15 cellular contexts compared by ENCODE assay signal in the genomic region with DNA sequence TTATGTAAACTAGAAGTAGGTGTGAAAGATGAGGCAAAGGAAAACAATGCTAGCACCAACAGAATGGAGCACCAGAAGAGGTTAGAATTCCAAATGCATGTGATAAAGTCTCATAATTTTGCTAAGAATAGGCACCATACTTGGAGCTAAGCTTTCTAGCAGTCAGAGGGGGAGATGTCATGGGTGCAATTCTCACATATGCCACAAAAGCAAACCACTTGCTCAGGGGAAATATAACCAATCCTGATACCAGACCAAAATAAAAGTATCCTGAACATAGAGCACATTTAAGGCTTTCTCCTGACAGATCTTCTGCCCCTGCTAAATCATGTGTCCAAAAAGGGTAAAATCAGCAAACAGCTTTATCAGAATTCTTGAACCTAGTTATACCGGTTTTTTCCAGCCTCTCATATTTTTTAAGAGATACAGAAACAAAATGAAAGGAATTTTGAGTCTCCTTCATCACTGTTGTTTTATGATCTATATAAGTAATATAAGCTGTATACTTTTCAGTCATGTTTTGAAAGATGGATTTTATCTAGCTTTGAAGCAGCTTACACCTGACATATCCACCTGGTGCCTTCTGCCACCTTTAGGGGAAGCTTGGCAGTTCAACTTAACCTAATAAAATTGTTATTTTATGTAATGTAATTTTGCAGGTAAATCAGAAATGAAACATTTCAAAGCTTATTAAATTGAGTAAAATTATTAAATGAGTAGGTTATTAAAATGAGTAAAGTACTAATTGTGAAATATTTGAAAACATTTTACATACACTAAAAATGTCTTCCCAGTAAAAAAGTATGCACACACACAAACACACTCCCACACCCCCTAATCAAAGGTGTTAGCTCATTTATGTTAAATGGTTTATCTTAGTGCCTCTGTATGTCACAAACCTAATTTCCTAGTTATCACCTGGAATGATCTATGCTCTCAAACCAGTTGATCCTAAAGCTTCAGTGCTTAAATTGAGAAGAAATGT. TPM values are rescaled to one million over a fixed set of nuclear protein-coding genes. Genes with fewer than 3 reads are reported as not detected.
DNase-seq lines count a peak whose midpoint lies in the region; ATAC-seq and TF ChIP-seq lines count a peak whose summit lies in the region.
"Had no signal": no experiment of that assay in that cellular context is flagged by ENCODE, and none has a peak within 500 bp of the region (broad histone marks: within the 10 kb centered on the region; RNA-seq: fewer than 3 reads in every experiment).

No MANE protein-coding gene starts in this region.

- H3K9me3 Mint-ChIP-seq in chondrocyte (ENCODE audit: low read depth): no peaks in the 10 kb centered on the region
- H3K9me3 Mint-ChIP-seq in type B pancreatic cell: no peaks in the 10 kb centered on the region
- H3K9me3 Mint-ChIP-seq in activated naive CD8-positive, alpha-beta T cell treated with anti-CD3 and anti-CD28 coated beads, Interleukin-2, amount 50 U/mL, for 24 hours: no peaks in the 10 kb centered on the region

- H3K36me3 Mint-ChIP-seq in chondrocyte (ENCODE audit: low read depth): no peaks in the 10 kb centered on the region
- no peaks in the 10 kb centered on the region for H3K36me3 Mint-ChIP-seq in type B pancreatic cell
- no peaks in the 10 kb centered on the region for H3K36me3 Mint-ChIP-seq in activated naive CD8-positive, alpha-beta T cell treated with anti-CD3 and anti-CD28 coated beads, Interleukin-2, amount 50 U/mL, for 24 hours (ENCODE audit: low read depth)

- H3K27ac ChIP-seq in SJCRH30: no peak overlapping the region
- H3K27ac ChIP-seq: cardiac muscle cell, esophagus muscularis mucosa, skin epidermis, transverse colon had no signal

- H3K4me1 Mint-ChIP-seq in chondrocyte (ENCODE audit: low read depth) (no peaks in the 10 kb centered on the region), type B pancreatic cell (ENCODE audit: unreplicated experiment) (peaks cover 10% of the 10 kb centered on the region)
- H3K4me1 Mint-ChIP-seq in activated naive CD8-positive, alpha-beta T cell treated with anti-CD3 and anti-CD28 coated beads, Interleukin-2, amount 50 U/mL, for 24 hours: no peaks in the 10 kb centered on the region

- H3K4me1 ChIP-seq in SJCRH30: no peaks in the 10 kb centered on the region
- H3K4me1 ChIP-seq: transverse colon had no signal

- ATAC-seq in activated naive CD8-positive, alpha-beta T cell treated with anti-CD3 and anti-CD28 coated beads, Interleukin-2, amount 50 U/mL, for 24 hours: no peak

- H3K27ac Mint-ChIP-seq in chondrocyte (ENCODE audit: unreplicated experiment): no peak overlapping the region
- peak overlapping the region; percentile 56 for H3K27ac Mint-ChIP-seq in type B pancreatic cell
- no peak overlapping the region for H3K27ac Mint-ChIP-seq in activated naive CD8-positive, alpha-beta T cell treated with anti-CD3 and anti-CD28 coated beads, Interleukin-2, amount 50 U/mL, for 24 hours

- TF ChIP-seq CTCF in chondrocyte (IDR thresholded peaks at IDR 0.05) (peak; percentile 36), type B pancreatic cell (conservative IDR thresholded peaks at IDR 0.05) (peak; percentile 63)

- peaks cover 18% of the 10 kb centered on the region for H3K27me3 ChIP-seq in SJCRH30

- H3K4me3 ChIP-seq in SJCRH30: no peak overlapping the region
- H3K4me3 ChIP-seq: cardiac muscle cell, esophagus muscularis mucosa, skin epidermis, transverse colon had no signal

- H3K36me3 ChIP-seq in SJCRH30: no peaks in the 10 kb centered on the region
- H3K36me3 ChIP-seq: cardiac muscle cell, esophagus muscularis mucosa, transverse colon had no signal

- peaks cover 39% of the 10 kb centered on the region for H3K27me3 Mint-ChIP-seq in chondrocyte (ENCODE audit: low read depth)
- peaks cover 9% of the 10 kb centered on the region for H3K27me3 Mint-ChIP-seq in type B pancreatic cell
- peaks cover 26% of the 10 kb centered on the region for H3K27me3 Mint-ChIP-seq in activated naive CD8-positive, alpha-beta T cell treated with anti-CD3 and anti-CD28 coated beads, Interleukin-2, amount 50 U/mL, for 24 hours

- H3K9me3 ChIP-seq in SJCRH30 (replicated peaks): no peaks in the 10 kb centered on the region
- H3K9me3 ChIP-seq: esophagus muscularis mucosa, transverse colon had no signal

- H3K4me3 Mint-ChIP-seq in chondrocyte (ENCODE audit: unreplicated experiment): no peak overlapping the region
- H3K4me3 Mint-ChIP-seq in type B pancreatic cell: no peak overlapping the region
- no peak overlapping the region for H3K4me3 Mint-ChIP-seq in activated naive CD8-positive, alpha-beta T cell treated with anti-CD3 and anti-CD28 coated beads, Interleukin-2, amount 50 U/mL, for 24 hours

- peak; percentile 54 for DNase-seq in SIG-M5 treated with dmso at 0.1 percent for 504 hours (lab: John Stamatoyannopoulos, UW; ENCODE audit: unreplicated experiment)
- DNase-seq in SIG-M5 (lab: John Stamatoyannopoulos, UW): no peak
- peak; percentile 15 to 56 for DNase-seq in NCI-H526 (lab: John Stamatoyannopoulos, UW)
- no peak for DNase-seq in chondrocyte (ENCODE audit: low spot score)
- no peak for DNase-seq in type B pancreatic cell (ENCODE audit: extremely low spot score, unreplicated experiment)
- DNase-seq in activated naive CD8-positive, alpha-beta T cell treated with anti-CD3 and anti-CD28 coated beads, Interleukin-2, amount 50 U/mL, for 24 hours: no peak
- DNase-seq in SJCRH30: no peak
- no peak for DNase-seq in NK-92 treated with Interleukin-12 subunit alpha and Interleukin-12 subunit beta, amount 100 ng/mL, for 24 hours (lab: John Stamatoyannopoulos, UW)
- DNase-seq: activated CD4-positive, alpha-beta T cell treated with anti-CD3 and anti-CD28 coated beads for 4 hours; NCI-H2081; SHP77; transverse colon had no signal

RNA-seq across cellular contexts. Expression of a gene that starts 2.8 kb away (rescaled TPM):
- total RNA-seq in chondrocyte: not detected in 3 replicates
- total RNA-seq in type B pancreatic cell (ENCODE audit: low replicate concordance): not detected in 2 replicates
- total RNA-seq in SJCRH30 (2014; rRNA removed; shearing (Covaris generic)): not detected in 2 replicates
- total RNA-seq: cardiac muscle cell, esophagus muscularis mucosa, transverse colon had no signal

RNA-seq across cellular contexts. Expression of a gene that starts 18.7 kb away (rescaled TPM):
- total RNA-seq in chondrocyte (17.6 to 22.3 TPM (median 19.0 TPM) in 3 replicates), type B pancreatic cell (ENCODE audit: low replicate concordance) (38.2 and 46.5 TPM in 2 replicates)
- 112 and 119 TPM in 2 replicates for total RNA-seq in SJCRH30 (2014; rRNA removed; shearing (Covaris generic))

RNA-seq across cellular contexts. Expression of a gene that starts 58.8 kb away (rescaled TPM):
- total RNA-seq in chondrocyte: 10.8 to 12.0 TPM (median 11.2 TPM) in 3 replicates
- total RNA-seq in type B pancreatic cell (ENCODE audit: low replicate concordance): 15.2 and 26.5 TPM in 2 replicates
- total RNA-seq in SJCRH30 (2014; rRNA removed; shearing (Covaris generic)): 181 and 190 TPM in 2 replicates

Comparison
In these comparisons a context has a peak if more than half of its experiments do, and no peak if none do; other contexts are left out.
1. DNase-seq: peak in SIG-M5 treated with dmso at 0.1 percent for 504 hours (single experiment) and NCI-H526 (2 of 2); none in SIG-M5 (single experiment), chondrocyte (single experiment), type B pancreatic cell (single experiment), activated naive CD8-positive, alpha-beta T cell treated with anti-CD3 and anti-CD28 coated beads, Interleukin-2, amount 50 U/mL, for 24 hours (single experiment), SJCRH30 (0 of 2) and NK-92 treated with Interleukin-12 subunit alpha and Interleukin-12 subunit beta, amount 100 ng/mL, for 24 hours (single experiment).